14 cellular contexts compared by ENCODE assay signal in the genomic region with DNA sequence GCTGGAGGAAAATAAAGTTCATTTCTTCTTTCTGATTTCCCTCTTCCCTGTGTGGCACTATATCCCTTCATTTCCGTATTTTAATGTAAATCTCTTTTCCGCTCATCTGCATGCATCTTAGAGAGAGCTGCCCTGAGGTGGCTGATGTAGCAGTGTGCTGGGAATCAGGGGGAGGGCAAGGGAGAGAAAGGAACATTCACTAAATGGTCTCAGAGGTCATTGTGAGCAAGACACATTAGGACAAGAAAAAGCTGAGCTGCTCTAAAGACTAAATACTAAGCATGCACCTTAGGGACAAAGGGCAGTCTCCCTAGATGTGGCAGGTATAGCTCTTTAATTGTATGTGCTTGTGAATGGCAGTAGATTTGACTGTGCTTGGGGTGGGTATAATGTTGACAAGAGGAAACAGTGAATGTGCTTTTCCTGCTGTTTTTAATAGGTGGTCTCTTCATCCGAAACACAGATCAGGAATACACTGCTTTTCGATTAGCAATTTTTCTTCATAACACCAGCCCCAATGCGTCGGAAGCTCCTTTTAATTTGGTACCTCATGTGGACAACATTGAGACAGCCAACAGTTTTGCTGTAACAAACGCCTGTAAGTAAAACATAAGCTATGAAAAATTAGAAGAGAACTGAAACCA. TPM values are rescaled to one million over a fixed set of nuclear protein-coding genes. Genes with fewer than 3 reads are reported as not detected.
A peak's percentile ranks its signal among the peaks of the same experiment; 100 is the strongest.
DNase-seq lines count a peak whose midpoint lies in the region; ATAC-seq and TF ChIP-seq lines count a peak whose summit lies in the region.
"Had no signal": no experiment of that assay in that cellular context is flagged by ENCODE, and none has a peak within 500 bp of the region (broad histone marks: within the 10 kb centered on the region; RNA-seq: fewer than 3 reads in every experiment).

No MANE protein-coding gene starts in this region.

- H3K9me3 ChIP-seq in AG04450 (ENCODE audit: control insufficient read depth, insufficient read depth, low read length) (no peaks in the 10 kb centered on the region), HEK293 (ENCODE audit: control insufficient read depth, insufficient read depth, low read depth, low read length) (no peaks in the 10 kb centered on the region), esophagus squamous epithelium (no peaks in the 10 kb centered on the region)
- H3K9me3 ChIP-seq: BLaER1, colonic mucosa had no signal

- TF ChIP-seq CTCF in AG04450 (IDR thresholded peaks at IDR 0.05; ENCODE audit: low read depth, low read length) (no peak), HEK293 (tag by site-specific recombination; IDR thresholded peaks at IDR 0.05) (no peak), astrocyte of the cerebellum (IDR thresholded peaks at IDR 0.05; ENCODE audit: low read depth, low read length, missing control alignments) (no peak), esophagus squamous epithelium (IDR thresholded peaks at IDR 0.05) (no peak)

- H3K4me3 ChIP-seq in AG04450 (ENCODE audit: low read depth, low read length) (peak overlapping the region; percentile 69), HEK293 (ENCODE audit: low read depth, low read length) (0 out of 2 replicates have a peak overlapping the region, but pooled peaks have one; percentile 0), astrocyte of the cerebellum (ENCODE audit: low read depth, low read length) (peak overlapping the region; percentile 55), esophagus squamous epithelium (no peak overlapping the region)
- H3K4me3 ChIP-seq: BLaER1, colonic mucosa had no signal

- TF ChIP-seq POLR2A in esophagus squamous epithelium (IDR thresholded peaks at IDR 0.05) = no peak

- DNase-seq in AG04450 (ENCODE audit: low read depth, low spot score) (no peak), astrocyte of the cerebellum (ENCODE audit: low read depth) (no peak), medulla oblongata (ENCODE audit: extremely low spot score) (peak; percentile 57), esophagus squamous epithelium (lab: John Stamatoyannopoulos, UW) (no peak), NCI-H2029 (lab: John Stamatoyannopoulos, UW) (no peak)
- DNase-seq in stimulated activated naive CD8-positive, alpha-beta T cell treated with anti-CD3 and anti-CD28 coated beads, Interleukin-15, Interleukin-2, amounts not matched to agents 100 U/mL and 50 U/mL, for 24 hours = no peak
- DNase-seq: colonic mucosa, NCI-H2171 treated with DMSO at 0.1 percent for 48 hours had no signal

- H3K4me1 ChIP-seq in HEK293 (ENCODE audit: control insufficient read depth, insufficient read depth, low read length) = no peaks in the 10 kb centered on the region
- H3K4me1 ChIP-seq in esophagus squamous epithelium = peaks cover 7 to 24% (median 12%) of the 10 kb centered on the region in 3 donors
- H3K4me1 ChIP-seq: BLaER1, colonic mucosa had no signal

- ATAC-seq in GM21381 (IDR thresholded peaks at IDR 0.05; ENCODE audit: unreplicated experiment) = no peak
- no peak for ATAC-seq in stimulated activated naive CD8-positive, alpha-beta T cell treated with anti-CD3 and anti-CD28 coated beads, Interleukin-15, Interleukin-2, amounts not matched to agents 100 U/mL and 50 U/mL, for 24 hours
- ATAC-seq: activated naive CD4-positive, alpha-beta T cell treated with anti-CD3 and anti-CD28 coated beads, Interleukin-2, amount 50 U/mL, for 72 hours; left lobe of liver; Right ventricle myocardium inferior had no signal

- 50 to 73% methylated on average over 6 to 7 of the region's 7 CpGs for WGBS in esophagus squamous epithelium, 2 donors

- H3K27ac ChIP-seq in AG04450 (ENCODE audit: low read depth, low read length) (no peak overlapping the region), HEK293 (ENCODE audit: extremely low read depth, low read depth, low read length) (no peak overlapping the region), esophagus squamous epithelium (no peak overlapping the region)
- H3K27ac ChIP-seq: BLaER1, colonic mucosa had no signal

- H3K27me3 ChIP-seq in AG04450 (ENCODE audit: control insufficient read depth, insufficient read depth, low read length) (no peaks in the 10 kb centered on the region), esophagus squamous epithelium (peaks cover 0 to 38% (median 0%) of the 10 kb centered on the region in 4 donors)
- H3K27me3 ChIP-seq: BLaER1 had no signal

- intact Hi-C loops in esophagus squamous epithelium (cut with DNase I) = no loop called here

- CTCF ChIA-PET in AG04450 (lab: Charles Lee) = interaction anchor here (0.6 to 1.2 kb wide), 2 partner anchors 19 to 251 kb away, joined by 3 to 6 read pairs; no protein-coding TSS in a partner anchor
- CTCF ChIA-PET in HEK293 (lab: Yijun Ruan, JAX) = interaction anchor here (0.7 kb wide), 2 partner anchors 170 to 1403 kb away, joined by 3 to 4 read pairs; no protein-coding TSS in a partner anchor

- H3K36me3 ChIP-seq in HEK293 (ENCODE audit: control insufficient read depth in 2 of 2, insufficient read depth in 1 of 2, low read length in 2 of 2) (no peaks in the 10 kb centered on the region), esophagus squamous epithelium (no peaks in the 10 kb centered on the region)
- H3K36me3 ChIP-seq: BLaER1, colonic mucosa had no signal

- in situ Hi-C loops in astrocyte of the cerebellum (cut with HindIII; ENCODE audit: low sequenced_read_pairs) = no loop called here

- POLR2A ChIA-PET in AG04450 (lab: Yijun Ruan, JAX) = no interaction called here
- POLR2A ChIA-PET in HEK293 (lab: Yijun Ruan, JAX) = no interaction called here

TF ChIP-seq in HEK293, 187 proteins besides CTCF, POLR2A, EP300 and RAD21:
- no peak for TF ChIP-seq ZNF174 (tag by site-specific recombination; IDR thresholded peaks at IDR 0.05)
- no peak for TF ChIP-seq ZNF398 (tag by site-specific recombination; IDR thresholded peaks at IDR 0.05)
- no peak for TF ChIP-seq ZNF274 (IDR thresholded peaks at IDR 0.05; ENCODE audit: low read length)
- no peak for TF ChIP-seq ZNF274 (tag by site-specific recombination; IDR thresholded peaks at IDR 0.05; ENCODE audit: borderline replicate concordance)
- no peak for TF ChIP-seq MEIS1 (CRISPR knock-in tag; IDR thresholded peaks at IDR 0.05; ENCODE audit: borderline replicate concordance)
- no peak for TF ChIP-seq HOXD13 (CRISPR knock-in tag; IDR thresholded peaks at IDR 0.05; ENCODE audit: borderline replicate concordance)
- TF ChIP-seq ZIC2 (tag by site-specific recombination; IDR thresholded peaks at IDR 0.05) = no peak
- no peak for TF ChIP-seq SALL2 (tag by site-specific recombination; IDR thresholded peaks at IDR 0.05; ENCODE audit: borderline replicate concordance)
- TF ChIP-seq BCL11B (tag by site-specific recombination; IDR thresholded peaks at IDR 0.05; ENCODE audit: low read depth) = no peak
- no peak for TF ChIP-seq ZNF221 (tag by site-specific recombination; IDR thresholded peaks at IDR 0.05; ENCODE audit: borderline replicate concordance)
- no peak for TF ChIP-seq ZBTB49 (tag by site-specific recombination; IDR thresholded peaks at IDR 0.05; ENCODE audit: low read depth)
- TF ChIP-seq GLIS2 (tag by site-specific recombination; IDR thresholded peaks at IDR 0.05) = no peak
- TF ChIP-seq ZNF433 (tag by site-specific recombination; IDR thresholded peaks at IDR 0.05; ENCODE audit: low read depth) = no peak
- TF ChIP-seq IKZF3 (tag by site-specific recombination; IDR thresholded peaks at IDR 0.05) = no peak
- no peak for TF ChIP-seq SETDB1 (IDR thresholded peaks at IDR 0.05; ENCODE audit: insufficient read length, low read length)
- no peak for TF ChIP-seq ZFP37 (tag by site-specific recombination; IDR thresholded peaks at IDR 0.05)
- no peak for TF ChIP-seq ZNF837 (tag by site-specific recombination; IDR thresholded peaks at IDR 0.05)
TF ChIP-seq in HEK293: peak in this region for 0.

RNA-seq across cellular contexts. Expression of gene GRIA4, which starts 2.1 kb away (rescaled TPM):
- polyA plus RNA-seq in AG04450 (2011; rRNA removed) = 0.33 and 0.64 TPM in 2 replicates
- polyA minus RNA-seq in AG04450 (2011; rRNA and poly(A)+ RNA removed) = 0.64 and 0.91 TPM in 2 replicates
- total RNA-seq in esophagus squamous epithelium = not detected
- total RNA-seq: activated naive CD4-positive, alpha-beta T cell treated with anti-CD3 and anti-CD28 coated beads, Interleukin-2, amount 50 U/mL, for 72 hours; left lobe of liver; Right ventricle myocardium inferior had no signal

Comparison
In these comparisons a context has a peak if more than half of its experiments do, and no peak if none do; other contexts are left out.
1. H3K4me3 ChIP-seq: peak in AG04450 (single experiment), HEK293 (single experiment) and astrocyte of the cerebellum (single experiment); none in esophagus squamous epithelium (0 of 4).